In the genomic region with DNA sequence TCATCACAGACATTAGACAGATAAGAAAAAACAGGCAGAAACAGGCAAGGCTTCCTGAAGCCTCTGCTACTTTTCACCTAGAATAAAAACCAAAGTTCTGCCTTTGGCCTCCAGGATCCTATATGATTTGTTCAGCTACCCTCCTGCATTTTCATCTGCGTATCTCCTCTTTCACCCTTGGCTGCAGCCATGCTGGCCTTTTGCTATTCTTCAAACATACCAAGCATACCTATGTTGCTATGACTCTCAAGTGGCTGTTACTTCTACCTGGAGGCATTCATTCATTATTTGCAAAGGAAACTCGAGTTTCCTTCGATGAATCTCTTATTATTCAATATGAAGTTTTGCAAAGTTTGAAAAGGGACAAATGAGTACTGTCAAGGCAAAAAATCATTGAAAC, we compare ENCODE assay signal across 21 cellular contexts.
"Had no signal": no experiment of that assay in that cellular context is flagged by ENCODE, and none has a peak within 500 bp of the region (broad histone marks: within the 10 kb centered on the region; RNA-seq: fewer than 3 reads in every experiment).

No MANE protein-coding gene starts in this region.

- H3K4me3 ChIP-seq: body of pancreas, colonic mucosa, thoracic aorta, uterus had no signal

- H3K4me3 Mint-ChIP-seq: activated CD4-positive, alpha-beta T cell treated with anti-CD3 and anti-CD28 coated beads, Interleukin-2, amount 10 ng/mL, durations not matched to agents 24 days and 14 days; activated CD8-positive, alpha-beta T cell treated with anti-CD3 and anti-CD28 coated beads, Interleukin-2, amount 10 ng/mL, durations not matched to agents 7 days and 5 days; activated naive CD8-positive, alpha-beta T cell treated with anti-CD3 and anti-CD28 coated beads for 36 hours; naive thymus-derived CD8-positive, alpha-beta T cell; stimulated activated effector memory CD8-positive, alpha-beta T cell treated with anti-CD3 and anti-CD28 coated beads, Interleukin-12 subunit alpha, Interleukin-12 subunit beta, amount 100 ng/mL, for 72 hours; T-helper 17 cell had no signal

- H3K36me3 ChIP-seq: colonic mucosa, neutrophil, thoracic aorta, uterus had no signal

- H3K36me3 Mint-ChIP-seq: activated naive CD8-positive, alpha-beta T cell treated with anti-CD3 and anti-CD28 coated beads for 36 hours; naive thymus-derived CD8-positive, alpha-beta T cell; stimulated activated effector memory CD8-positive, alpha-beta T cell treated with anti-CD3 and anti-CD28 coated beads, Interleukin-12 subunit alpha, Interleukin-12 subunit beta, amount 100 ng/mL, for 72 hours had no signal

- H3K4me1 Mint-ChIP-seq: activated CD4-positive, alpha-beta T cell treated with anti-CD3 and anti-CD28 coated beads, Interleukin-2, amount 10 ng/mL, durations not matched to agents 24 days and 14 days; activated naive CD8-positive, alpha-beta T cell treated with anti-CD3 and anti-CD28 coated beads for 36 hours; naive thymus-derived CD8-positive, alpha-beta T cell; stimulated activated effector memory CD8-positive, alpha-beta T cell treated with anti-CD3 and anti-CD28 coated beads, Interleukin-12 subunit alpha, Interleukin-12 subunit beta, amount 100 ng/mL, for 72 hours; T-helper 17 cell had no signal

- H3K9ac ChIP-seq: parathyroid adenoma had no signal

- H3K27me3 Mint-ChIP-seq: activated CD4-positive, alpha-beta T cell treated with anti-CD3 and anti-CD28 coated beads, Interleukin-2, amount 10 ng/mL, durations not matched to agents 24 days and 14 days had no signal

- DNase-seq: activated CD4-positive, alpha-beta T cell treated with anti-CD3 and anti-CD28 coated beads, Interleukin-2, amount 10 ng/mL, durations not matched to agents 24 days and 14 days; activated CD8-positive, alpha-beta memory T cell treated with anti-CD3 and anti-CD28 coated beads, Interleukin-2, amount 50 U/mL, for 4 hours; activated CD8-positive, alpha-beta T cell treated with anti-CD3 and anti-CD28 coated beads, Interleukin-2, amount 10 ng/mL, durations not matched to agents 7 days and 5 days; activated gamma-delta T cell treated with Interleukin-2 at 50 U/mL for 16 hours; activated naive CD8-positive, alpha-beta T cell treated with anti-CD3 and anti-CD28 coated beads for 36 hours; amygdala; body of pancreas; central memory CD4-positive, alpha-beta T cell; colonic mucosa; effector CD4-positive, alpha-beta T cell; foreskin keratinocyte; glutamatergic neuron; left cardiac atrium; naive thymus-derived CD8-positive, alpha-beta T cell; retina; T-helper 17 cell; uterus had no signal

- ATAC-seq: activated CD8-positive, alpha-beta T cell treated with anti-CD3 and anti-CD28 coated beads, Interleukin-2, amount 10 ng/mL, durations not matched to agents 7 days and 5 days; body of pancreas; foreskin keratinocyte; left cardiac atrium; naive thymus-derived CD8-positive, alpha-beta T cell; stimulated activated effector memory CD8-positive, alpha-beta T cell treated with anti-CD3 and anti-CD28 coated beads, Interleukin-12 subunit alpha, Interleukin-12 subunit beta, amount 100 ng/mL, for 72 hours; T-helper 17 cell had no signal

- H3K27ac ChIP-seq: body of pancreas, colonic mucosa, foreskin keratinocyte, neutrophil, parathyroid adenoma, thoracic aorta, uterus had no signal

- H3K27me3 ChIP-seq: body of pancreas, colonic mucosa, foreskin keratinocyte, neutrophil, uterus had no signal

- H3K9me3 ChIP-seq: body of pancreas, colonic mucosa, neutrophil, thoracic aorta, uterus had no signal

- H3K27ac Mint-ChIP-seq: activated CD4-positive, alpha-beta T cell treated with anti-CD3 and anti-CD28 coated beads, Interleukin-2, amount 10 ng/mL, durations not matched to agents 24 days and 14 days; activated CD8-positive, alpha-beta T cell treated with anti-CD3 and anti-CD28 coated beads, Interleukin-2, amount 10 ng/mL, durations not matched to agents 7 days and 5 days; activated naive CD8-positive, alpha-beta T cell treated with anti-CD3 and anti-CD28 coated beads for 36 hours; naive thymus-derived CD8-positive, alpha-beta T cell; stimulated activated effector memory CD8-positive, alpha-beta T cell treated with anti-CD3 and anti-CD28 coated beads, Interleukin-12 subunit alpha, Interleukin-12 subunit beta, amount 100 ng/mL, for 72 hours; T-helper 17 cell had no signal

- H3K4me1 ChIP-seq: body of pancreas, colonic mucosa, foreskin keratinocyte, parathyroid adenoma, uterus had no signal

- H3K9me3 Mint-ChIP-seq: activated CD4-positive, alpha-beta T cell treated with anti-CD3 and anti-CD28 coated beads, Interleukin-2, amount 10 ng/mL, durations not matched to agents 24 days and 14 days; activated naive CD8-positive, alpha-beta T cell treated with anti-CD3 and anti-CD28 coated beads for 36 hours; naive thymus-derived CD8-positive, alpha-beta T cell; stimulated activated effector memory CD8-positive, alpha-beta T cell treated with anti-CD3 and anti-CD28 coated beads, Interleukin-12 subunit alpha, Interleukin-12 subunit beta, amount 100 ng/mL, for 72 hours had no signal
